In genomic region chr10:119289227-119289925, GRCh38 we compare ENCODE assay signal across 12 cellular contexts.
DNase-seq lines count a peak whose midpoint lies in the region; ATAC-seq and TF ChIP-seq lines count a peak whose summit lies in the region.
"Had no signal": no experiment of that assay in that cellular context is flagged by ENCODE, and none has a peak within 500 bp of the region (broad histone marks: within the 10 kb centered on the region; RNA-seq: fewer than 3 reads in every experiment).

No MANE protein-coding gene starts in this region.

- H3K9me3 Mint-ChIP-seq in endothelial cell (ENCODE audit: unreplicated experiment) (no peaks in the 10 kb centered on the region), Caco-2 (ENCODE audit: unreplicated experiment) (peaks cover 7% of the 10 kb centered on the region)
- H3K9me3 Mint-ChIP-seq in naive thymus-derived CD4-positive, alpha-beta T cell: no peaks in the 10 kb centered on the region

- DNase-seq in Right ventricle myocardium inferior (ENCODE audit: missing footprints): no peak
- DNase-seq in left cardiac atrium: no peak
- DNase-seq in endothelial cell (ENCODE audit: low spot score): no peak
- DNase-seq in naive thymus-derived CD4-positive, alpha-beta T cell: no peak
- DNase-seq in upper lobe of right lung: no peak
- no peak for DNase-seq in Caco-2
- DNase-seq: effector CD4-positive, alpha-beta T cell; SK-N-SH had no signal

- peak overlapping the region; percentile 32 for H3K27ac ChIP-seq in naive thymus-derived CD4-positive, alpha-beta T cell (ENCODE audit: low read depth, low read length)
- peak overlapping the region; percentile 70 for H3K27ac ChIP-seq in upper lobe of right lung
- H3K27ac ChIP-seq: C4-2B, KMS-11 had no signal

- H3K27ac Mint-ChIP-seq in endothelial cell (ENCODE audit: unreplicated experiment): peak overlapping the region; percentile 70
- H3K27ac Mint-ChIP-seq in naive thymus-derived CD4-positive, alpha-beta T cell: peak overlapping the region; percentile 82 to 95 (median 92)
- H3K27ac Mint-ChIP-seq in Caco-2 (ENCODE audit: unreplicated experiment): no peak overlapping the region

- H3K4me1 Mint-ChIP-seq in endothelial cell (ENCODE audit: unreplicated experiment) (peaks cover 66% of the 10 kb centered on the region), Caco-2 (ENCODE audit: low read depth, unreplicated experiment) (peaks cover 16% of the 10 kb centered on the region)
- peaks cover 77 to 95% (median 89%) of the 10 kb centered on the region in 7 donors for H3K4me1 Mint-ChIP-seq in naive thymus-derived CD4-positive, alpha-beta T cell

- H3K36me3 ChIP-seq in naive thymus-derived CD4-positive, alpha-beta T cell (ENCODE audit: control insufficient read depth in 2 of 3, insufficient read depth in 3 of 3, low read length in 3 of 3): no peaks in the 10 kb centered on the region
- H3K36me3 ChIP-seq in upper lobe of right lung: no peaks in the 10 kb centered on the region
- no peaks in the 10 kb centered on the region for H3K36me3 ChIP-seq in Caco-2 (ENCODE audit: control insufficient read depth, insufficient read depth, low read length)

- H3K36me3 Mint-ChIP-seq in endothelial cell (ENCODE audit: low read depth, unreplicated experiment) (peaks cover 28% of the 10 kb centered on the region), Caco-2 (ENCODE audit: insufficient read depth, unreplicated experiment) (no peaks in the 10 kb centered on the region)
- H3K36me3 Mint-ChIP-seq in naive thymus-derived CD4-positive, alpha-beta T cell: peaks cover 0 to 11% (median 0%) of the 10 kb centered on the region in 5 donors

- H3K27me3 Mint-ChIP-seq in endothelial cell (ENCODE audit: unreplicated experiment) (peaks cover 17% of the 10 kb centered on the region), Caco-2 (ENCODE audit: insufficient read depth, unreplicated experiment) (no peaks in the 10 kb centered on the region)
- no peaks in the 10 kb centered on the region for H3K27me3 Mint-ChIP-seq in naive thymus-derived CD4-positive, alpha-beta T cell

- POLR2A ChIA-PET in naive thymus-derived CD4-positive, alpha-beta T cell (lab: Charles Lee): interaction anchor here (0.6 to 1.4 kb wide), 11 partner anchors 9 to 352 kb away, joined by 3 to 5 read pairs (median 3); partner anchors contain the start of gene RGS10
- POLR2A ChIA-PET in Caco-2 (lab: Charles Lee): no interaction called here

- CTCF ChIA-PET in naive thymus-derived CD4-positive, alpha-beta T cell (lab: Charles Lee): interaction anchor here (0.6 to 2.2 kb wide), 5 partner anchors 10 to 199 kb away, joined by 3 to 8 read pairs (median 4); no protein-coding TSS in a partner anchor
- CTCF ChIA-PET in Caco-2 (lab: Charles Lee): interaction anchor here (1.0 to 2.8 kb wide), 5 partner anchors 17 to 116 kb away, joined by 3 to 13 read pairs (median 8); partner anchors contain the start of gene GRK5

- H3K9me3 ChIP-seq in naive thymus-derived CD4-positive, alpha-beta T cell (ENCODE audit: control insufficient read depth in 2 of 3, low read length in 3 of 3): no peaks in the 10 kb centered on the region
- H3K9me3 ChIP-seq in upper lobe of right lung (no peaks in the 10 kb centered on the region), Caco-2 (no peaks in the 10 kb centered on the region)
- H3K9me3 ChIP-seq: SK-N-SH had no signal

- H3K27me3 ChIP-seq in naive thymus-derived CD4-positive, alpha-beta T cell (ENCODE audit: control insufficient read depth in 2 of 2, insufficient read depth in 2 of 2, low read length in 2 of 2): no peaks in the 10 kb centered on the region
- H3K27me3 ChIP-seq in upper lobe of right lung: no peaks in the 10 kb centered on the region
- H3K27me3 ChIP-seq in Caco-2 (replicated peaks; ENCODE audit: control insufficient read depth, insufficient read depth, low read length): no peaks in the 10 kb centered on the region

- ATAC-seq in Right ventricle myocardium inferior: peak; percentile 6
- ATAC-seq in left cardiac atrium: no peak
- no peak for ATAC-seq in naive thymus-derived CD4-positive, alpha-beta T cell
- ATAC-seq in upper lobe of right lung: peak; percentile 41
- no peak for ATAC-seq in HG02623 (IDR thresholded peaks at IDR 0.05; ENCODE audit: unreplicated experiment)
- ATAC-seq in GM21360 (IDR thresholded peaks at IDR 0.05; ENCODE audit: unreplicated experiment): no peak

- H3K4me3 ChIP-seq in naive thymus-derived CD4-positive, alpha-beta T cell (ENCODE audit: low read length): no peak overlapping the region
- no peak overlapping the region for H3K4me3 ChIP-seq in upper lobe of right lung
- no peak overlapping the region for H3K4me3 ChIP-seq in Caco-2 (ENCODE audit: low read depth, low read length)

- H3K4me1 ChIP-seq in naive thymus-derived CD4-positive, alpha-beta T cell (ENCODE audit: control insufficient read depth in 2 of 2, insufficient read depth in 2 of 2, low read length in 2 of 2): peaks cover 44 to 88% of the 10 kb centered on the region in 2 donors
- H3K4me1 ChIP-seq in upper lobe of right lung: peaks cover 66% of the 10 kb centered on the region
- peaks cover 19% of the 10 kb centered on the region for H3K4me1 ChIP-seq in Caco-2

- BruUV-seq in Caco-2 (replicated peaks; lab: Mats Ljungman, UMichigan): no TSS peak

- peak overlapping the region; percentile 47 for H3K4me3 Mint-ChIP-seq in endothelial cell (ENCODE audit: unreplicated experiment)
- peak overlapping the region; percentile 44 to 82 (median 74) for H3K4me3 Mint-ChIP-seq in naive thymus-derived CD4-positive, alpha-beta T cell
- H3K4me3 Mint-ChIP-seq in Caco-2 (ENCODE audit: unreplicated experiment): no peak overlapping the region

- TF ChIP-seq CTCF in endothelial cell (IDR thresholded peaks at IDR 0.05; ENCODE audit: unreplicated experiment): no peak
- no peak for TF ChIP-seq CTCF in upper lobe of right lung (IDR thresholded peaks at IDR 0.05)
- no peak for TF ChIP-seq CTCF in Caco-2 (IDR thresholded peaks at IDR 0.05; ENCODE audit: insufficient read depth in 1 of 2, low read depth in 1 of 2, low read length in 1 of 2, severe bottlenecking in 1 of 2, unreplicated experiment in 1 of 2)

- intact Hi-C loops in Right ventricle myocardium inferior (cut with DNase I): loop anchor here (5.0 kb wide), 1 partner anchor 58 kb away; no protein-coding TSS in a partner anchor
- intact Hi-C loops in left cardiac atrium (cut with DNase I): no loop called here
- intact Hi-C loops in naive thymus-derived CD4-positive, alpha-beta T cell (cut with micrococcal nuclease): no loop called here
- intact Hi-C loops in upper lobe of right lung (cut with DNase I): no loop called here
- intact Hi-C loops in Caco-2 (cut with micrococcal nuclease; ENCODE audit: unreplicated experiment): no loop called here

Comparison
In these comparisons a context has a peak if more than half of its experiments do, and no peak if none do; other contexts are left out.
1. ATAC-seq: peak in Right ventricle myocardium inferior (single experiment) and upper lobe of right lung (single experiment); none in left cardiac atrium (0 of 2), naive thymus-derived CD4-positive, alpha-beta T cell (single experiment), HG02623 (single experiment) and GM21360 (single experiment).